ENCODE assay signal across 2 cellular contexts in the genomic region with DNA sequence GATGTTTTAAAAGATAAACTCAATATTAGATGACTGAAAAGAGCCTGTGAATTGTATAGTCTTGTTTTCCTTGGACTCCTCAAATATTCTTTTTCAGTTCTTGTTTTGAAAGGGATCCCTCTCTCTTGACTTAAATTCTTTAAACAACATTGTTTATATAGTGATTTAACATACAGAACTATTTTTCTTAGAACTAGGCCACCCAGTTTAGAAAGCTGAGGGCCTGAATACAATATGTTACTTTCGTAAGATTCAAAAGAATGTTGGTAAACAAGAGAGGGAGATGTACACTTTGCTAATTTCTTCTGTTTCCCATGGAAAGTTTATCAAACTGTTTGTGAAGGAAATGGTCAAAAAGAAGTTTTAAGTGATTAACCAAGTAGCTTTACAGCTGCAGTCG.
TF ChIP-seq lines count a peak whose summit lies in the region.

No MANE protein-coding gene starts in this region.

TF ChIP-seq in HepG2, 621 proteins besides CTCF, POLR2A, EP300 and RAD21 (continues in another document):
- peak; percentile 32; the same call in 1 of the 2 replicates for TF ChIP-seq HMG20A (CRISPR knock-in tag; IDR thresholded peaks at IDR 0.05; ENCODE audit: borderline replicate concordance)
- no peak for TF ChIP-seq NR1H2 (CRISPR knock-in tag; IDR thresholded peaks at IDR 0.05; ENCODE audit: borderline replicate concordance, low read depth)
- TF ChIP-seq SRSF9 (IDR thresholded peaks at IDR 0.05; ENCODE audit: borderline replicate concordance, insufficient read depth, low read depth, low read length, poor library complexity, severe bottlenecking), result no peak
- TF ChIP-seq, protein P1, sequence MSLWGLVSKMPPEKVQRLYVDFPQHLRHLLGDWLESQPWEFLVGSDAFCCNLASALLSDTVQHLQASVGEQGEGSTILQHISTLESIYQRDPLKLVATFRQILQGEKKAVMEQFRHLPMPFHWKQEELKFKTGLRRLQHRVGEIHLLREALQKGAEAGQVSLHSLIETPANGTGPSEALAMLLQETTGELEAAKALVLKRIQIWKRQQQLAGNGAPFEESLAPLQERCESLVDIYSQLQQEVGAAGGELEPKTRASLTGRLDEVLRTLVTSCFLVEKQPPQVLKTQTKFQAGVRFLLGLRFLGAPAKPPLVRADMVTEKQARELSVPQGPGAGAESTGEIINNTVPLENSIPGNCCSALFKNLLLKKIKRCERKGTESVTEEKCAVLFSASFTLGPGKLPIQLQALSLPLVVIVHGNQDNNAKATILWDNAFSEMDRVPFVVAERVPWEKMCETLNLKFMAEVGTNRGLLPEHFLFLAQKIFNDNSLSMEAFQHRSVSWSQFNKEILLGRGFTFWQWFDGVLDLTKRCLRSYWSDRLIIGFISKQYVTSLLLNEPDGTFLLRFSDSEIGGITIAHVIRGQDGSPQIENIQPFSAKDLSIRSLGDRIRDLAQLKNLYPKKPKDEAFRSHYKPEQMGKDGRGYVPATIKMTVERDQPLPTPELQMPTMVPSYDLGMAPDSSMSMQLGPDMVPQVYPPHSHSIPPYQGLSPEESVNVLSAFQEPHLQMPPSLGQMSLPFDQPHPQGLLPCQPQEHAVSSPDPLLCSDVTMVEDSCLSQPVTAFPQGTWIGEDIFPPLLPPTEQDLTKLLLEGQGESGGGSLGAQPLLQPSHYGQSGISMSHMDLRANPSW (CRISPR knock-in tag; IDR thresholded peaks at IDR 0.05; ENCODE audit: borderline replicate concordance), result no peak
- TF ChIP-seq PAWR (CRISPR knock-in tag; IDR thresholded peaks at IDR 0.05; ENCODE audit: borderline replicate concordance), result no peak
- no peak for TF ChIP-seq FOXA1 (IDR thresholded peaks at IDR 0.05)
- peak; percentile 46; the same call in 1 of the 2 replicates for TF ChIP-seq FOXA1 (CRISPR knock-in tag; IDR thresholded peaks at IDR 0.05)
- peak; percentile 19; the same call in 1 of the 2 replicates for TF ChIP-seq NR2F6 (IDR thresholded peaks at IDR 0.05)
- TF ChIP-seq NR2F6 (CRISPR knock-in tag; IDR thresholded peaks at IDR 0.05), result 0 out of 2 replicates have a peak, but pooled peaks have one; percentile 17
- TF ChIP-seq IRF2 (CRISPR knock-in tag; IDR thresholded peaks at IDR 0.05), result peak; percentile 19; the same call in 1 of the 2 replicates
- TF ChIP-seq CEBPG (CRISPR knock-in tag; IDR thresholded peaks at IDR 0.05), result 0 out of 2 replicates have a peak, but pooled peaks have one; percentile 28
- peak; percentile 55; the same call in 1 of the 2 replicates for TF ChIP-seq ARID2 (CRISPR knock-in tag; IDR thresholded peaks at IDR 0.05; ENCODE audit: borderline replicate concordance)
- TF ChIP-seq, protein P2, sequence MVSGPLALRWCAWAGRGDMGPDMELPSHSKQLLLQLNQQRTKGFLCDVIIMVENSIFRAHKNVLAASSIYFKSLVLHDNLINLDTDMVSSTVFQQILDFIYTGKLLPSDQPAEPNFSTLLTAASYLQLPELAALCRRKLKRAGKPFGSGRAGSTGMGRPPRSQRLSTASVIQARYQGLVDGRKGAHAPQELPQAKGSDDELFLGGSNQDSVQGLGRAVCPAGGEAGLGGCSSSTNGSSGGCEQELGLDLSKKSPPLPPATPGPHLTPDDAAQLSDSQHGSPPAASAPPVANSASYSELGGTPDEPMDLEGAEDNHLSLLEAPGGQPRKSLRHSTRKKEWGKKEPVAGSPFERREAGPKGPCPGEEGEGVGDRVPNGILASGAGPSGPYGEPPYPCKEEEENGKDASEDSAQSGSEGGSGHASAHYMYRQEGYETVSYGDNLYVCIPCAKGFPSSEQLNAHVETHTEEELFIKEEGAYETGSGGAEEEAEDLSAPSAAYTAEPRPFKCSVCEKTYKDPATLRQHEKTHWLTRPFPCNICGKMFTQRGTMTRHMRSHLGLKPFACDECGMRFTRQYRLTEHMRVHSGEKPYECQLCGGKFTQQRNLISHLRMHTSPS (CRISPR knock-in tag; IDR thresholded peaks at IDR 0.05; ENCODE audit: low read depth), result no peak
- TF ChIP-seq, protein P3, sequence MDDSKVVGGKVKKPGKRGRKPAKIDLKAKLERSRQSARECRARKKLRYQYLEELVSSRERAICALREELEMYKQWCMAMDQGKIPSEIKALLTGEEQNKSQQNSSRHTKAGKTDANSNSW (CRISPR knock-in tag; IDR thresholded peaks at IDR 0.05; ENCODE audit: borderline replicate concordance), result no peak
- TF ChIP-seq, protein P4, sequence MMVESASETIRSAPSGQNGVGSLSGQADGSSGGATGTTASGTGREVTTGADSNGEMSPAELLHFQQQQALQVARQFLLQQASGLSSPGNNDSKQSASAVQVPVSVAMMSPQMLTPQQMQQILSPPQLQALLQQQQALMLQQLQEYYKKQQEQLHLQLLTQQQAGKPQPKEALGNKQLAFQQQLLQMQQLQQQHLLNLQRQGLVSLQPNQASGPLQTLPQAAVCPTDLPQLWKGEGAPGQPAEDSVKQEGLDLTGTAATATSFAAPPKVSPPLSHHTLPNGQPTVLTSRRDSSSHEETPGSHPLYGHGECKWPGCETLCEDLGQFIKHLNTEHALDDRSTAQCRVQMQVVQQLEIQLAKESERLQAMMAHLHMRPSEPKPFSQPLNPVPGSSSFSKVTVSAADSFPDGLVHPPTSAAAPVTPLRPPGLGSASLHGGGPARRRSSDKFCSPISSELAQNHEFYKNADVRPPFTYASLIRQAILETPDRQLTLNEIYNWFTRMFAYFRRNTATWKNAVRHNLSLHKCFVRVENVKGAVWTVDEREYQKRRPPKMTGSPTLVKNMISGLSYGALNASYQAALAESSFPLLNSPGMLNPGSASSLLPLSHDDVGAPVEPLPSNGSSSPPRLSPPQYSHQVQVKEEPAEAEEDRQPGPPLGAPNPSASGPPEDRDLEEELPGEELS (CRISPR knock-in tag; IDR thresholded peaks at IDR 0.05), result peak; percentile 71
- no peak for TF ChIP-seq FOXK2 (IDR thresholded peaks at IDR 0.05)
- peak in 1 of 2 experiments; percentile 56; a peak in 1 of 4 replicates for TF ChIP-seq KLF16 (CRISPR knock-in tag; IDR thresholded peaks at IDR 0.05)
- TF ChIP-seq CREB1 (IDR thresholded peaks at IDR 0.05), result no peak
- TF ChIP-seq CREB1 (CRISPR knock-in tag; IDR thresholded peaks at IDR 0.05), result 0 out of 2 replicates have a peak, but pooled peaks have one; percentile 10
- no peak for TF ChIP-seq ZSCAN21 (CRISPR knock-in tag; IDR thresholded peaks at IDR 0.05; ENCODE audit: borderline replicate concordance)
- TF ChIP-seq SOX5 (CRISPR knock-in tag; IDR thresholded peaks at IDR 0.05; ENCODE audit: borderline replicate concordance), result peak; percentile 77; the same call in 1 of the 2 replicates
- no peak for TF ChIP-seq KDM5A (IDR thresholded peaks at IDR 0.05; ENCODE audit: borderline replicate concordance, low read length)
- no peak for TF ChIP-seq PCBP1 (IDR thresholded peaks at IDR 0.05; ENCODE audit: borderline replicate concordance, low read depth, low read length)
- 0 out of 2 replicates have a peak, but pooled peaks have one; percentile 35 for TF ChIP-seq BRCA1 (CRISPR knock-in tag; IDR thresholded peaks at IDR 0.05)
- TF ChIP-seq FOXA3 (CRISPR knock-in tag; IDR thresholded peaks at IDR 0.05), result peak; percentile 77; the same call in 1 of the 2 replicates
- TF ChIP-seq ZNF350 (CRISPR knock-in tag; IDR thresholded peaks at IDR 0.05; ENCODE audit: borderline replicate concordance, low read depth), result no peak

TF ChIP-seq in endothelial cell of umbilical vein, 7 proteins besides CTCF, POLR2A, EP300 and RAD21:
- TF ChIP-seq EZH2 (IDR thresholded peaks at IDR 0.05; ENCODE audit: borderline replicate concordance, low read depth, low read length, severe bottlenecking) (no peak), GATA2 (IDR thresholded peaks at IDR 0.05; ENCODE audit: insufficient read depth, insufficient read length, low read depth, low read length) (no peak), FOS (IDR thresholded peaks at IDR 0.05; ENCODE audit: borderline replicate concordance, insufficient read depth, low read length) (no peak), JUN (IDR thresholded peaks at IDR 0.05; ENCODE audit: borderline replicate concordance, insufficient read depth, insufficient read length, low read depth) (no peak), MYC (IDR thresholded peaks at IDR 0.05; ENCODE audit: low read depth, low read length) (no peak), POLR2AphosphoS5 (IDR thresholded peaks at IDR 0.05; ENCODE audit: insufficient read depth, low read depth, low read length) (no peak)
- TF ChIP-seq, protein P5, sequence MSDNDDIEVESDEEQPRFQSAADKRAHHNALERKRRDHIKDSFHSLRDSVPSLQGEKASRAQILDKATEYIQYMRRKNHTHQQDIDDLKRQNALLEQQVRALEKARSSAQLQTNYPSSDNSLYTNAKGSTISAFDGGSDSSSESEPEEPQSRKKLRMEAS (IDR thresholded peaks at IDR 0.05; ENCODE audit: insufficient read depth, insufficient read length), result no peak
